14 cellular contexts compared by ENCODE assay signal in genomic region chr4:113750734-113751133, GRCh38. TPM values are rescaled to one million over a fixed set of nuclear protein-coding genes. Genes with fewer than 3 reads are reported as not detected.
A peak's percentile ranks its signal among the peaks of the same experiment; 100 is the strongest.
DNase-seq lines count a peak whose midpoint lies in the region; ATAC-seq and TF ChIP-seq lines count a peak whose summit lies in the region.
"Had no signal": no experiment of that assay in that cellular context is flagged by ENCODE, and none has a peak within 500 bp of the region (broad histone marks: within the 10 kb centered on the region; RNA-seq: fewer than 3 reads in every experiment).

No MANE protein-coding gene starts in this region.

- no peak for TF ChIP-seq EP300 in SK-N-SH (IDR thresholded peaks at IDR 0.05; ENCODE audit: borderline replicate concordance in 1 of 2, low read depth in 1 of 2, low read length in 1 of 2)

- no peaks in the 10 kb centered on the region; the same call in 1 of the 2 replicates for H4K20me1 ChIP-seq in SK-N-SH (ENCODE audit: insufficient read depth)

- POLR2A ChIA-PET in Caco-2 (lab: Charles Lee) (no interaction called here), SK-N-SH (lab: Yijun Ruan, JAX) (no interaction called here)
- POLR2A ChIA-PET in activated naive CD8-positive, alpha-beta T cell treated with anti-CD3 and anti-CD28 coated beads, Interleukin-2, amount 10 ng/mL, durations not matched to agents 7 days and 5 days (lab: Charles Lee) = no interaction called here

- H3K36me3 ChIP-seq in right atrium auricular region (no peaks in the 10 kb centered on the region), Caco-2 (ENCODE audit: control insufficient read depth, insufficient read depth, low read length) (no peaks in the 10 kb centered on the region), SK-N-SH (replicated peaks in 1 of 2; ENCODE audit: control insufficient read depth in 1 of 2, insufficient read depth in 2 of 2, low read length in 1 of 2) (peaks cover 11 to 49% of the 10 kb centered on the region in 2 experiments)

- H3K9ac ChIP-seq in SK-N-SH = no peak overlapping the region

- BruUV-seq in Caco-2 (replicated peaks; lab: Mats Ljungman, UMichigan) = no TSS peak

- H3K9me3 Mint-ChIP-seq in Caco-2 (ENCODE audit: unreplicated experiment) = no peaks in the 10 kb centered on the region
- H3K9me3 Mint-ChIP-seq in activated naive CD8-positive, alpha-beta T cell treated with anti-CD3 and anti-CD28 coated beads, Interleukin-2, amount 10 ng/mL, durations not matched to agents 7 days and 5 days = peaks cover 4% of the 10 kb centered on the region
- H3K9me3 Mint-ChIP-seq in progenitor cell of endocrine pancreas (ENCODE audit: low read depth) = peaks cover 4% of the 10 kb centered on the region
- H3K9me3 Mint-ChIP-seq: CD14-positive monocyte; CD8-positive, alpha-beta T cell; HFFc6 had no signal

- H3K27ac Mint-ChIP-seq in Caco-2 (ENCODE audit: unreplicated experiment) = peak overlapping the region; percentile 6
- peak overlapping the region; percentile 1 for H3K27ac Mint-ChIP-seq in activated naive CD8-positive, alpha-beta T cell treated with anti-CD3 and anti-CD28 coated beads, Interleukin-2, amount 10 ng/mL, durations not matched to agents 7 days and 5 days
- peak overlapping the region; percentile 64 for H3K27ac Mint-ChIP-seq in progenitor cell of endocrine pancreas
- H3K27ac Mint-ChIP-seq: CD8-positive, alpha-beta T cell; HFFc6 had no signal

- H3K9me2 ChIP-seq in SK-N-SH = no peaks in the 10 kb centered on the region

- peaks cover 0 to 12% of the 10 kb centered on the region in 2 donors for H3K4me1 ChIP-seq in right atrium auricular region
- peaks cover 36% of the 10 kb centered on the region for H3K4me1 ChIP-seq in Caco-2
- H3K4me1 ChIP-seq in SK-N-SH (ENCODE audit: control insufficient read depth in 1 of 2, insufficient read depth in 2 of 2, low read depth in 1 of 2, low read length in 1 of 2) = peaks cover 7% of the 10 kb centered on the region in 2 experiments; a peak in 3 of 4 replicates

- peak; percentile 21 for ATAC-seq in Right ventricle myocardium superior (ENCODE audit: poor library complexity)
- no peak for ATAC-seq in activated naive CD8-positive, alpha-beta T cell treated with anti-CD3 and anti-CD28 coated beads, Interleukin-2, amount 10 ng/mL, durations not matched to agents 7 days and 5 days (ENCODE audit: low read depth)
- ATAC-seq: A549; CD8-positive, alpha-beta T cell had no signal

- H3F3A ChIP-seq in SK-N-SH (replicated peaks; ENCODE audit: insufficient read depth) = peaks cover 13% of the 10 kb centered on the region

- intact Hi-C loops in Right ventricle myocardium superior (cut with DNase I) = no loop called here
- intact Hi-C loops in Caco-2 (cut with micrococcal nuclease; ENCODE audit: unreplicated experiment) = no loop called here

- no peak overlapping the region for H3K4me3 ChIP-seq in right atrium auricular region
- H3K4me3 ChIP-seq in Caco-2 (ENCODE audit: low read depth, low read length) = no peak overlapping the region
- H3K4me3 ChIP-seq in SK-N-SH (ENCODE audit: low read depth in 2 of 2, low read length in 1 of 2) = no peak overlapping the region
- H3K4me3 ChIP-seq: A549 had no signal

- H3K4me2 ChIP-seq in SK-N-SH = no peak overlapping the region
- H3K4me2 ChIP-seq: A549 had no signal

- peaks cover 81% of the 10 kb centered on the region for H3K79me2 ChIP-seq in SK-N-SH (ENCODE audit: insufficient read depth)

- TF ChIP-seq CTCF in right atrium auricular region (IDR thresholded peaks at IDR 0.05) (no peak), Caco-2 (IDR thresholded peaks at IDR 0.05; ENCODE audit: insufficient read depth in 1 of 2, low read depth in 1 of 2, low read length in 1 of 2, severe bottlenecking in 1 of 2, unreplicated experiment in 1 of 2) (no peak), progenitor cell of endocrine pancreas (IDR thresholded peaks at IDR 0.05; ENCODE audit: unreplicated experiment) (no peak), SK-N-SH (IDR thresholded peaks at IDR 0.05) (no peak)

- DNase-seq in Right ventricle myocardium superior = no peak
- no peak for DNase-seq in right atrium auricular region (ENCODE audit: low spot score)
- no peak for DNase-seq in Caco-2
- DNase-seq in activated naive CD8-positive, alpha-beta T cell treated with anti-CD3 and anti-CD28 coated beads, Interleukin-2, amount 10 ng/mL, durations not matched to agents 7 days and 5 days = no peak
- no peak for DNase-seq in progenitor cell of endocrine pancreas (ENCODE audit: low spot score, unreplicated experiment)
- no peak for DNase-seq in DMS53 (lab: John Stamatoyannopoulos, UW)
- DNase-seq in SK-N-SH = no peak
- DNase-seq: CD8-positive, alpha-beta T cell; COR-L47; GF-D8; HCEC 1CT; HFFc6 had no signal

- no peak overlapping the region for H3K4me3 Mint-ChIP-seq in Caco-2 (ENCODE audit: unreplicated experiment)
- no peak overlapping the region for H3K4me3 Mint-ChIP-seq in activated naive CD8-positive, alpha-beta T cell treated with anti-CD3 and anti-CD28 coated beads, Interleukin-2, amount 10 ng/mL, durations not matched to agents 7 days and 5 days
- H3K4me3 Mint-ChIP-seq in progenitor cell of endocrine pancreas (ENCODE audit: low read depth) = no peak overlapping the region
- H3K4me3 Mint-ChIP-seq: CD8-positive, alpha-beta T cell; HFFc6 had no signal

- H3K27ac ChIP-seq in right atrium auricular region (no peak overlapping the region), SK-N-SH (ENCODE audit: low read depth in 2 of 2, low read length in 1 of 2) (no peak overlapping the region)
- H3K27ac ChIP-seq: A549 had no signal

- H3K27me3 ChIP-seq in right atrium auricular region (no peaks in the 10 kb centered on the region), Caco-2 (replicated peaks; ENCODE audit: control insufficient read depth, insufficient read depth, low read length) (no peaks in the 10 kb centered on the region), SK-N-SH (ENCODE audit: insufficient read depth) (no peaks in the 10 kb centered on the region)

- H2AFZ ChIP-seq in SK-N-SH (ENCODE audit: low read depth) = no peak overlapping the region

- 100% methylated on average over 1 of the region's 1 CpG for WGBS in SK-N-SH (ENCODE audit: low lambda C conversion rate)

- H3K4me1 Mint-ChIP-seq in Caco-2 (ENCODE audit: low read depth, unreplicated experiment) (peaks cover 18% of the 10 kb centered on the region), progenitor cell of endocrine pancreas (ENCODE audit: low read depth) (peaks cover 35% of the 10 kb centered on the region)
- H3K4me1 Mint-ChIP-seq in activated naive CD8-positive, alpha-beta T cell treated with anti-CD3 and anti-CD28 coated beads, Interleukin-2, amount 10 ng/mL, durations not matched to agents 7 days and 5 days = peaks cover 23% of the 10 kb centered on the region

- peaks cover 20% of the 10 kb centered on the region for H3K36me3 Mint-ChIP-seq in Caco-2 (ENCODE audit: insufficient read depth, unreplicated experiment)
- peaks cover 35% of the 10 kb centered on the region for H3K36me3 Mint-ChIP-seq in activated naive CD8-positive, alpha-beta T cell treated with anti-CD3 and anti-CD28 coated beads, Interleukin-2, amount 10 ng/mL, durations not matched to agents 7 days and 5 days
- peaks cover 13% of the 10 kb centered on the region for H3K36me3 Mint-ChIP-seq in progenitor cell of endocrine pancreas (ENCODE audit: insufficient read depth)

- H3K27me3 Mint-ChIP-seq in Caco-2 (ENCODE audit: insufficient read depth, unreplicated experiment) (no peaks in the 10 kb centered on the region), progenitor cell of endocrine pancreas (no peaks in the 10 kb centered on the region)
- no peaks in the 10 kb centered on the region for H3K27me3 Mint-ChIP-seq in activated naive CD8-positive, alpha-beta T cell treated with anti-CD3 and anti-CD28 coated beads, Interleukin-2, amount 10 ng/mL, durations not matched to agents 7 days and 5 days

- no peaks in the 10 kb centered on the region for H3K9me3 ChIP-seq in right atrium auricular region
- H3K9me3 ChIP-seq in Caco-2 = 0 out of 2 replicates have a peak, but pooled peaks cover 3% of the 10 kb centered on the region
- no peaks in the 10 kb centered on the region for H3K9me3 ChIP-seq in SK-N-SH
- H3K9me3 ChIP-seq: A549 had no signal

- no peak for TF ChIP-seq RAD21 in SK-N-SH (IDR thresholded peaks at IDR 0.05; ENCODE audit: low read length)

- CTCF ChIA-PET in Caco-2 (lab: Charles Lee) (no interaction called here), SK-N-SH (lab: Yijun Ruan, JAX) (interaction anchor here (0.7 to 1.2 kb wide), 2 partner anchors 106 to 203 kb away, joined by 3 to 4 read pairs; no protein-coding TSS in a partner anchor)

TF ChIP-seq in SK-N-SH, 30 proteins besides CTCF, POLR2A, EP300 and RAD21 (continues in another document):
- no peak for TF ChIP-seq RFX5 (IDR thresholded peaks at IDR 0.05; ENCODE audit: low read length)
- TF ChIP-seq USF1 (IDR thresholded peaks at IDR 0.05; ENCODE audit: borderline replicate concordance, low read depth) = no peak
- TF ChIP-seq POLR2AphosphoS5 (IDR thresholded peaks at IDR 0.05; ENCODE audit: low read depth, low read length) = no peak
- TF ChIP-seq FOXJ3 (CRISPR knock-in tag; IDR thresholded peaks at IDR 0.05) = no peak
- TF ChIP-seq SMC3 (IDR thresholded peaks at IDR 0.05; ENCODE audit: low read depth, low read length) = no peak
- no peak for TF ChIP-seq RCOR1 (IDR thresholded peaks at IDR 0.05; ENCODE audit: low read length)
- TF ChIP-seq FOXM1 (IDR thresholded peaks at IDR 0.05; ENCODE audit: low read depth) = no peak
- no peak for TF ChIP-seq PBX3 (IDR thresholded peaks at IDR 0.05)

RNA-seq across cellular contexts. Expression of gene CAMK2D, which starts 10.8 kb away (rescaled TPM):
- total RNA-seq in Right ventricle myocardium superior = 194 TPM
- 100 to 1,000 TPM; 132 to 187 TPM for total RNA-seq in right atrium auricular region
- total RNA-seq in Caco-2 (2022) = 56.1 and 65.6 TPM in 2 replicates
- total RNA-seq in activated naive CD8-positive, alpha-beta T cell treated with anti-CD3 and anti-CD28 coated beads, Interleukin-2, amount 10 ng/mL, durations not matched to agents 7 days and 5 days = 10 to 100 TPM; 34.8 to 35.5 TPM
- 72.2 and 74.4 TPM in 2 replicates for total RNA-seq in progenitor cell of endocrine pancreas
- polyA plus RNA-seq in SK-N-SH (2012; rRNA removed) = 17.0 and 23.8 TPM in 2 replicates
- polyA plus RNA-seq in SK-N-SH (2012; cell fraction: cytosol; rRNA removed) = 26.0 and 27.5 TPM in 2 replicates
- 15.6 and 20.7 TPM in 2 replicates for polyA plus RNA-seq in SK-N-SH (2012; cell fraction: nucleus; rRNA removed)

Comparison
In these comparisons a context has a peak if more than half of its experiments do, and no peak if none do; other contexts are left out.
1. H3K27ac Mint-ChIP-seq: peak in every context shown above with its lines; median percentile 64 in progenitor cell of endocrine pancreas; 6 in Caco-2; 1 in activated naive CD8-positive, alpha-beta T cell treated with anti-CD3 and anti-CD28 coated beads, Interleukin-2, amount 10 ng/mL, durations not matched to agents 7 days and 5 days.